8 cellular contexts compared by ENCODE assay signal in the genomic region with DNA sequence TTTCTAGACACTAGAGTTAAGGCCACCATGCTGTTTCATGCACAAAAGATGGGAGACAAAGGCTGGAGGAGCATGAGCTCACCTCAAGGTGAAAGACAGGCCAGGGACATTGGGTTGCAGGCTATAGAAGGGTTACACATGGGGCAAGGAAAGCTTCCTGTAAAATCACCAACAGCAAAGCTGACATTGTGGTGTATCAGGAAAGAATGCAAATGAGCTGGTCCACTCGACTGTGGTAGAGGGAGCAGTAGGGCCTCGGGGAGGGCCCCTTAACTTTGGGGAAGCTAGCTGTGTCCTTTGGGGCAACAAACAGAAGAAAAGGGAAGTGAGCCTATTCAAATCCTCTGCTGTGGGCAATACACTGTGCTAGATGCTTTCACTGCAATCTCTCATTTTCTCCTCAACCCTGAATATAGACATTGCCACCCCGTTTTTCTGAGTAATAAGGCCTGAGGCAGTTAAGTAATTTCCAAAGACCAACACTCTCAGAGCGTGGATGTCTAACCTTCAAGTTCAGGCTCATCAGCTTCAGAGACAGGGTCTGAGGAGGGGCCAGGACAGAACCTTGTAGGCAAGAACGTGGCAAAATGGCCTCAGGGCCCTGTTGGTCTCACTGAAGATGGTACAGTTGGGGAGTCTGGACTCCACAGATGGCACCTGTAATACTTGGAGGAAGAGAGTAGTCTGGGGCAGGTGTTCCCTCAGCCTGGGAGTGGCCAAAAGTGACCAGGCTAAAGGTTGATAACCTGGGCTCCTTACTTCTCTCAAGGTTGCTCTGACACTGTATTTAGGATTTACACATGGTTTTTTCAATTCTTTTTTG. TPM values are rescaled to one million over a fixed set of nuclear protein-coding genes. Genes with fewer than 3 reads are reported as not detected.
DNase-seq lines count a peak whose midpoint lies in the region; ATAC-seq and TF ChIP-seq lines count a peak whose summit lies in the region.

No MANE protein-coding gene starts in this region.

- H3K27me3 Mint-ChIP-seq in IgD-negative memory B cell = peaks cover 13% of the 10 kb centered on the region

- H3K4me1 Mint-ChIP-seq in IgD-negative memory B cell = peaks cover 47 to 65% (median 49%) of the 10 kb centered on the region in 3 donors

- peak overlapping the region; percentile 13 to 89 (median 69) for H3K4me3 Mint-ChIP-seq in IgD-negative memory B cell

- TF ChIP-seq CTCF in epithelial cell of esophagus (IDR thresholded peaks at IDR 0.05; ENCODE audit: insufficient read depth, low read depth, low read length, missing control alignments) = no peak

- peak overlapping the region; percentile 25 to 96 (median 62) for H3K27ac Mint-ChIP-seq in IgD-negative memory B cell

- H3K9me3 Mint-ChIP-seq in IgD-negative memory B cell = no peaks in the 10 kb centered on the region

- DNase-seq in epithelial cell of esophagus (ENCODE audit: low read depth) (peak; percentile 31), NCI-H345 treated with DMSO at 0.1 percent for 48 hours (lab: John Stamatoyannopoulos, UW; ENCODE audit: unreplicated experiment) (no peak), NCI-H1436 treated with DMSO at 0.1 percent for 48 hours (lab: John Stamatoyannopoulos, UW) (no peak), NCI-H146 (lab: John Stamatoyannopoulos, UW) (no peak), NCI-H187 treated with DMSO at 0.1 percent for 48 hours (lab: John Stamatoyannopoulos, UW) (no peak)

- H3K36me3 Mint-ChIP-seq in IgD-negative memory B cell = peaks cover 4% of the 10 kb centered on the region

- H3K4me3 ChIP-seq in epithelial cell of esophagus (ENCODE audit: low read length) = no peak overlapping the region

- peak; percentile 99 for ATAC-seq in GM18511 (IDR thresholded peaks at IDR 0.05; ENCODE audit: unreplicated experiment)
- peak; percentile 98 for ATAC-seq in GM21526 (IDR thresholded peaks at IDR 0.05; ENCODE audit: low FRiP score, unreplicated experiment)

RNA-seq across cellular contexts. Expression of gene CX3CR1, which starts 24.1 kb away (rescaled TPM):
- 10.3 TPM for polyA plus RNA-seq in IgD-negative memory B cell
